ENCODE assay signal across 8 cellular contexts in the genomic region with DNA sequence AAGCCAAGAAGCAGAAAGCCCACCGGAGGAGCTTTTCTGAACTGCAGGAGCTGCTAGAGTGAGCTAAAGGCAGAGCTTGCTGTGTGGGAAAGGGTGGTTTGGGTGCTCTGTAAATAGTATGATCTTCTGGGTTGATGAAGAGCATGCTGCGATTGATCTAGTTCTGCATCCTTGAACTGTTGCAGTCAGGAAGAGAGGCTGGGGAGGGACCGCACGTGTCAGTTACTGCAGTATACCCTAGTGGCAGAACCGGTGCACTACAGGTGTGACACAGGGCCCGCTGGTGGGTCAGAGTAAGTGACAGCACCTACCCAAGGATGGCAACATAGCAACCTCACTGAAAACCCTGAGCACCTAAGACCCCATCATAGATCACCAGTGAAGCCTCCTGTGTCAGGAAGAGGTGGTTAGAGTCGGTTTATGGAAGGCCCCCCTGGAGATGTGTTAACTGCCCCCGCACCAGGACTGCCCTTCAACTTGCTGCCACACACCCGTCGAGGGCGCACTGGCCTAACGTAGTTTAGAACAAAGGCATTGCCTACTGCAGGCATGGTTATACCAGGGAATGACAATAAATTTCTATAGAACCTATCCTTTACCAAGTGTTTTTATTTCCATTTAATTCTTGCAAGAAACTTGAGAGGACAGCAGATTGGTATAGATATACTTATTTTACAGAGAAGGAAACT.
A peak's percentile ranks its signal among the peaks of the same experiment; 100 is the strongest.
DNase-seq lines count a peak whose midpoint lies in the region; TF ChIP-seq lines count a peak whose summit lies in the region.

No MANE protein-coding gene starts in this region.

- no peaks in the 10 kb centered on the region for H3K4me1 Mint-ChIP-seq in endothelial cell (ENCODE audit: unreplicated experiment)

- H3K4me3 Mint-ChIP-seq in endothelial cell (ENCODE audit: unreplicated experiment) = no peak overlapping the region

- H3K27ac ChIP-seq in caudate nucleus (ENCODE audit: low read depth, low read length) = no peak overlapping the region

- H3K36me3 Mint-ChIP-seq in endothelial cell (ENCODE audit: low read depth, unreplicated experiment) = peaks cover under 1% of the 10 kb centered on the region

- H3K27ac Mint-ChIP-seq in endothelial cell (ENCODE audit: unreplicated experiment) = no peak overlapping the region

- peaks cover 8% of the 10 kb centered on the region for H3K27me3 Mint-ChIP-seq in endothelial cell (ENCODE audit: unreplicated experiment)

- DNase-seq in AG09319 (ENCODE audit: extremely low read depth, low read depth) (no peak), GM19238 (ENCODE audit: insufficient read length, low spot score) (peak; percentile 24), HT-29 (ENCODE audit: low spot score) (peak; percentile 58), endothelial cell (ENCODE audit: low spot score) (peak; percentile 72), HPDE6-E6E7 (ENCODE audit: extremely low spot score) (no peak), caudate nucleus (lab: John Stamatoyannopoulos, UW) (no peak)
- DNase-seq in activated CD4-positive, alpha-beta T cell treated with anti-CD3 and anti-CD28 coated beads for 1 hour = peak; percentile 29
- DNase-seq in stimulated activated CD4-positive, alpha-beta T cell treated with anti-CD3 and anti-CD28 coated beads, Interleukin-15, amount 100 ng/mL, for 48 hours (ENCODE audit: low read depth in 2 of 2) = peak; percentile 52 to 63

- peak; percentile 4; the same call in 1 of the 2 replicates for TF ChIP-seq CTCF in AG09319 (IDR thresholded peaks at IDR 0.05; ENCODE audit: low read depth, low read length)
- peak; percentile 85 for TF ChIP-seq CTCF in endothelial cell (IDR thresholded peaks at IDR 0.05; ENCODE audit: unreplicated experiment)

- no peaks in the 10 kb centered on the region for H3K9me3 Mint-ChIP-seq in endothelial cell (ENCODE audit: unreplicated experiment)

Comparison
In these comparisons a context has a peak if more than half of its experiments do, and no peak if none do; other contexts are left out.
1. DNase-seq: peak in GM19238 (single experiment), HT-29 (single experiment), activated CD4-positive, alpha-beta T cell treated with anti-CD3 and anti-CD28 coated beads for 1 hour (single experiment), endothelial cell (single experiment) and stimulated activated CD4-positive, alpha-beta T cell treated with anti-CD3 and anti-CD28 coated beads, Interleukin-15, amount 100 ng/mL, for 48 hours (2 of 2); none in AG09319 (single experiment), HPDE6-E6E7 (single experiment) and caudate nucleus (0 of 61).